Comparison of ENCODE assay signal across 16 cellular contexts in genomic region chr1:67401443-67401842, GRCh38.
"Had no signal": no experiment of that assay in that cellular context is flagged by ENCODE, and none has a peak within 500 bp of the region (broad histone marks: within the 10 kb centered on the region; RNA-seq: fewer than 3 reads in every experiment).

No MANE protein-coding gene starts in this region.

- DNase-seq: activated CD4-positive, alpha-beta memory T cell treated with anti-CD3 and anti-CD28 coated beads, Interleukin-2, amount 10 ng/mL, durations not matched to agents 7 days and 5 days; activated CD4-positive, alpha-beta T cell treated with anti-CD3 and anti-CD28 coated beads for 36 hours; anterior cingulate cortex; cerebellar nuclear complex; endodermal cell; erythroblast; immature natural killer cell; left colon; mammary epithelial cell; stimulated activated CD4-positive, alpha-beta T cell treated with anti-CD3 and anti-CD28 coated beads, Interleukin-4, amount 100 ng/mL, for 1 hour; T-helper 9 cell; thyroid gland had no signal

- H3K4me3 Mint-ChIP-seq: activated CD4-positive, alpha-beta memory T cell treated with anti-CD3 and anti-CD28 coated beads, Interleukin-2, amount 10 ng/mL, durations not matched to agents 7 days and 5 days; activated CD4-positive, alpha-beta T cell treated with anti-CD3 and anti-CD28 coated beads for 36 hours; activated naive CD8-positive, alpha-beta T cell; dendritic cell treated with granulocyte-macrophage colony-stimulating factor and Interleukin-4, amounts not matched to agents 40 ng/mL and 50 ng/mL, for 4 days; endodermal cell; immature natural killer cell had no signal

- H3K27me3 Mint-ChIP-seq: activated CD4-positive, alpha-beta memory T cell treated with anti-CD3 and anti-CD28 coated beads, Interleukin-2, amount 10 ng/mL, durations not matched to agents 7 days and 5 days; activated CD4-positive, alpha-beta T cell treated with anti-CD3 and anti-CD28 coated beads for 36 hours; activated naive CD8-positive, alpha-beta T cell; dendritic cell treated with granulocyte-macrophage colony-stimulating factor and Interleukin-4, amounts not matched to agents 40 ng/mL and 50 ng/mL, for 4 days had no signal

- H3K9me3 Mint-ChIP-seq: activated CD4-positive, alpha-beta memory T cell treated with anti-CD3 and anti-CD28 coated beads, Interleukin-2, amount 10 ng/mL, durations not matched to agents 7 days and 5 days; activated T-helper 2 cell treated with anti-CD3 and anti-CD28 coated beads, Interferon-gamma antibody, Interleukin-2, Interleukin-4, amounts not matched to agents 10 μg/mL and 5 μg/mL and 100 μg/mL, durations not matched to agents 14 hours and 24 hours and 36 hours; dendritic cell treated with granulocyte-macrophage colony-stimulating factor and Interleukin-4, amounts not matched to agents 40 ng/mL and 50 ng/mL, for 4 days; endodermal cell; immature natural killer cell had no signal

- H3K9me3 ChIP-seq: thyroid gland had no signal

- H3K27me3 ChIP-seq: thyroid gland had no signal

- H3K36me3 ChIP-seq: thyroid gland had no signal

- H3K27ac Mint-ChIP-seq: activated CD4-positive, alpha-beta memory T cell treated with anti-CD3 and anti-CD28 coated beads, Interleukin-2, amount 10 ng/mL, durations not matched to agents 7 days and 5 days; dendritic cell treated with granulocyte-macrophage colony-stimulating factor and Interleukin-4, amounts not matched to agents 40 ng/mL and 50 ng/mL, for 4 days; endodermal cell had no signal

- H3K27ac ChIP-seq: thyroid gland, VCaP had no signal

- H3K4me3 ChIP-seq: thyroid gland had no signal

- ATAC-seq: activated CD4-positive, alpha-beta T cell treated with anti-CD3 and anti-CD28 coated beads for 36 hours; left colon had no signal
